In the genomic region with DNA sequence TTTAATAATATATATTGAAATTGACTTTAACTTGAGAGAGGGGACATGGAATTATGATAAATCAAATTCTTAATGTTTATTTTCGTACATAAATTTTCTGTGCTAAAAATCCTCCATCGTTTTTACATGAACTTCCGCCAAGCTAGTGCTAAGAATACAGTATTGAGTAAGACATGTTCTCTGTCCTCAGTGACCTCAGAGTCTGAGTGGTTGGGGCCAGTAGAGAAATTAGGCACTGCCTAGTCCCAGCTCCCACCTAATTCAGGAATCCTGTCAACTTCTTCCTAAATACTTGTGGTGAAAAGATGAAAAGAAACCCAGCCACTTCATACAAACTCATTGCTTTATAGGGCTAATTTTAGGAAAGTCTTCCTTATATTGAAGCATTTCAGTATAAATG, we compare ENCODE assay signal across 11 cellular contexts.
DNase-seq lines count a peak whose midpoint lies in the region; ATAC-seq and TF ChIP-seq lines count a peak whose summit lies in the region.
"Had no signal": no experiment of that assay in that cellular context is flagged by ENCODE, and none has a peak within 500 bp of the region (broad histone marks: within the 10 kb centered on the region; RNA-seq: fewer than 3 reads in every experiment).

No MANE protein-coding gene starts in this region.

- H3K4me3 ChIP-seq in NB4 (ENCODE audit: low read depth, low read length) (no peak overlapping the region), choroid plexus epithelial cell (ENCODE audit: low read depth, low read length) (no peak overlapping the region), lower lobe of right lung (no peak overlapping the region)
- H3K4me3 ChIP-seq: Peyer's patch, transverse colon had no signal

- no peaks in the 10 kb centered on the region for H3K27me3 ChIP-seq in lower lobe of right lung (ENCODE audit: low read depth)
- H3K27me3 ChIP-seq: Peyer's patch, transverse colon had no signal

- TF ChIP-seq CTCF in CD14-positive monocyte (IDR thresholded peaks at IDR 0.05), result no peak
- TF ChIP-seq CTCF in NB4 (IDR thresholded peaks at IDR 0.05; ENCODE audit: low read depth, low read length), result no peak
- no peak for TF ChIP-seq CTCF in choroid plexus epithelial cell (conservative IDR thresholded peaks at IDR 0.05; ENCODE audit: low read depth, low read length)
- TF ChIP-seq CTCF in lower lobe of right lung (IDR thresholded peaks at IDR 0.05), result no peak

- CTCF ChIA-PET in activated CD4-positive, alpha-beta memory T cell treated with anti-CD3 and anti-CD28 coated beads for 36 hours (lab: Charles Lee), result interaction anchor here (0.6 to 4.8 kb wide), 8 partner anchors 33 to 1870 kb away, joined by 3 to 30 read pairs (median 4); a partner anchor contains a TSS

- POLR2A ChIA-PET in activated CD4-positive, alpha-beta memory T cell treated with anti-CD3 and anti-CD28 coated beads for 36 hours (lab: Charles Lee), result no interaction called here

- TF ChIP-seq POLR2A in NB4 (IDR thresholded peaks at IDR 0.05; ENCODE audit: extremely low read depth, insufficient read length), result no peak

- no peak for DNase-seq in CD14-positive monocyte (ENCODE audit: low spot score)
- DNase-seq in NB4 (ENCODE audit: low read depth), result peak; percentile 69
- peak; percentile 70 for DNase-seq in choroid plexus epithelial cell (ENCODE audit: low read depth)
- DNase-seq in lower lobe of right lung, result no peak
- DNase-seq in GDM1 (lab: John Stamatoyannopoulos, UW), result no peak
- DNase-seq in activated CD4-positive, alpha-beta memory T cell treated with anti-CD3 and anti-CD28 coated beads for 36 hours, result no peak
- no peak for DNase-seq in NCI-H146 (lab: John Stamatoyannopoulos, UW)
- no peak for DNase-seq in NCI-H1436 (lab: John Stamatoyannopoulos, UW)

- no peak overlapping the region for H3K27ac ChIP-seq in lower lobe of right lung
- H3K27ac ChIP-seq: Peyer's patch, transverse colon had no signal

- peak; percentile 70 to 78 for ATAC-seq in lower lobe of right lung

- peak overlapping the region in 5 of 7 donors; percentile 1 to 70 (median 45) for H3K27ac Mint-ChIP-seq in CD14-positive monocyte
- H3K27ac Mint-ChIP-seq in activated CD4-positive, alpha-beta memory T cell treated with anti-CD3 and anti-CD28 coated beads for 36 hours, result no peak overlapping the region
- H3K27ac Mint-ChIP-seq: activated T-helper 1 cell treated with anti-CD3 and anti-CD28 coated beads, Interleukin-12 subunit alpha, Interleukin-12 subunit beta, Interleukin-2, Interleukin-4 antibody, amounts not matched to agents 30 ng/mL and 10 ng/mL and 1 ng/mL, durations not matched to agents 14 hours and 24 hours and 36 hours had no signal

- no peaks in the 10 kb centered on the region for H3K9me3 Mint-ChIP-seq in CD14-positive monocyte
- no peaks in the 10 kb centered on the region for H3K9me3 Mint-ChIP-seq in activated CD4-positive, alpha-beta memory T cell treated with anti-CD3 and anti-CD28 coated beads for 36 hours
- H3K9me3 Mint-ChIP-seq: activated T-helper 1 cell treated with anti-CD3 and anti-CD28 coated beads, Interleukin-12 subunit alpha, Interleukin-12 subunit beta, Interleukin-2, Interleukin-4 antibody, amounts not matched to agents 30 ng/mL and 10 ng/mL and 1 ng/mL, durations not matched to agents 14 hours and 24 hours and 36 hours had no signal

- peaks cover 15% of the 10 kb centered on the region for H3K4me1 Mint-ChIP-seq in CD14-positive monocyte
- H3K4me1 Mint-ChIP-seq in activated CD4-positive, alpha-beta memory T cell treated with anti-CD3 and anti-CD28 coated beads for 36 hours (ENCODE audit: low read depth), result peaks cover 2% of the 10 kb centered on the region

- no peaks in the 10 kb centered on the region for H3K36me3 Mint-ChIP-seq in CD14-positive monocyte
- no peaks in the 10 kb centered on the region for H3K36me3 Mint-ChIP-seq in activated CD4-positive, alpha-beta memory T cell treated with anti-CD3 and anti-CD28 coated beads for 36 hours

- H3K27me3 Mint-ChIP-seq in CD14-positive monocyte (ENCODE audit: low read depth in 3 of 3), result peaks cover 0 to 6% (median 2%) of the 10 kb centered on the region in 3 donors
- no peaks in the 10 kb centered on the region for H3K27me3 Mint-ChIP-seq in activated CD4-positive, alpha-beta memory T cell treated with anti-CD3 and anti-CD28 coated beads for 36 hours

- intact Hi-C loops in CD14-positive monocyte (cut with micrococcal nuclease), result loop anchor here (2.0 to 10.0 kb wide), 6 partner anchors 121 to 1899 kb away; a partner anchor contains a TSS
- intact Hi-C loops in lower lobe of right lung (cut with DNase I), result loop anchor here (10.0 kb wide), 1 partner anchor 939 kb away; no protein-coding TSS in a partner anchor
- intact Hi-C loops in activated CD4-positive, alpha-beta memory T cell treated with anti-CD3 and anti-CD28 coated beads for 36 hours (cut with micrococcal nuclease), result loop anchor here (1.0 to 10.0 kb wide), 8 partner anchors 276 to 1869 kb away; a partner anchor contains a TSS

- peaks cover 9% of the 10 kb centered on the region for H3K4me1 ChIP-seq in lower lobe of right lung
- H3K4me1 ChIP-seq: Peyer's patch had no signal

- H3K4me3 Mint-ChIP-seq in CD14-positive monocyte, result no peak overlapping the region
- no peak overlapping the region for H3K4me3 Mint-ChIP-seq in activated CD4-positive, alpha-beta memory T cell treated with anti-CD3 and anti-CD28 coated beads for 36 hours
- H3K4me3 Mint-ChIP-seq: activated T-helper 1 cell treated with anti-CD3 and anti-CD28 coated beads, Interleukin-12 subunit alpha, Interleukin-12 subunit beta, Interleukin-2, Interleukin-4 antibody, amounts not matched to agents 30 ng/mL and 10 ng/mL and 1 ng/mL, durations not matched to agents 14 hours and 24 hours and 36 hours had no signal

- no peaks in the 10 kb centered on the region for H3K9me3 ChIP-seq in lower lobe of right lung
- H3K9me3 ChIP-seq: Peyer's patch, transverse colon had no signal

- peaks cover under 1% of the 10 kb centered on the region for H3K36me3 ChIP-seq in lower lobe of right lung
- H3K36me3 ChIP-seq: Peyer's patch had no signal

Comparison
In these comparisons a context has a peak if more than half of its experiments do, and no peak if none do; other contexts are left out.
1. DNase-seq: peak in NB4 (single experiment) and choroid plexus epithelial cell (single experiment); none in CD14-positive monocyte (single experiment), lower lobe of right lung (single experiment), GDM1 (single experiment), activated CD4-positive, alpha-beta memory T cell treated with anti-CD3 and anti-CD28 coated beads for 36 hours (single experiment), NCI-H146 (single experiment) and NCI-H1436 (single experiment).